ENCODE assay signal across 27 cellular contexts in the genomic region with DNA sequence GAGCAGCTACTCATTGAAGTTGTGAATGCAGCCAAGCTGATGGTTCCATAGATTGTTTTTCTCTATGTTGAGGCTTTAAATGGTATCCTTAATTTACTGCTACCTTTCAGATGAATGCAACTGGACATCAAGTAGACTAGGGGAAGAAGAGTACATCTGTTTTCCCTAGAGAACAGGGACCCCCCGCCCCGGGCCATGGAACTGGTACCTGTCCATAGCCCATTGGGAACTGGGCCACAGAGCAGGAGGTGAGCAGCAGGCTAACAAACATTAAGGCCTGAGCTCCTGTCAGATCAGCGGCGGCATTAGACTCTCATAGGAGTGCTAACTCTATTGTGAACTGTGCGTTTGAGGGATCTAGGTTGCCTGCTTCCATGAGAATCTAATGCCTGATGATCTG.
"Had no signal": no experiment of that assay in that cellular context is flagged by ENCODE, and none has a peak within 500 bp of the region (broad histone marks: within the 10 kb centered on the region; RNA-seq: fewer than 3 reads in every experiment).

No MANE protein-coding gene starts in this region.

- H3K27ac Mint-ChIP-seq: stimulated activated effector memory CD8-positive, alpha-beta T cell treated with anti-CD3 and anti-CD28 coated beads, Interleukin-12 subunit alpha, Interleukin-12 subunit beta, amount 100 ng/mL, for 72 hours; stimulated activated memory B cell treated with anti-CD40 and anti-IgM and Interleukin-4, amounts not matched to agents 10 μg/mL and 1 μg/mL and 100 μg/mL, for 72 hours; stimulated activated naive CD8-positive, alpha-beta T cell treated with anti-CD3 and anti-CD28 coated beads, Interleukin-15, amount 100 ng/mL, for 72 hours; stimulated activated naive CD8-positive, alpha-beta T cell treated with anti-CD3 and anti-CD28 coated beads, Interleukin-15, Interleukin-2, amounts not matched to agents 100 ng/mL and 50 ng/mL, for 24 hours; type B pancreatic cell had no signal

- H3K4me3 Mint-ChIP-seq: stimulated activated effector memory CD8-positive, alpha-beta T cell treated with anti-CD3 and anti-CD28 coated beads, Interleukin-12 subunit alpha, Interleukin-12 subunit beta, amount 100 ng/mL, for 72 hours; stimulated activated memory B cell treated with anti-CD40 and anti-IgM and Interleukin-4, amounts not matched to agents 10 μg/mL and 1 μg/mL and 100 μg/mL, for 72 hours; stimulated activated naive B cell treated with anti-CD40 and anti-IgM and Interleukin-4, amounts not matched to agents 10 μg/mL and 1 μg/mL and 100 μg/mL, for 72 hours; stimulated activated naive CD8-positive, alpha-beta T cell treated with anti-CD3 and anti-CD28 coated beads, Interleukin-15, amount 100 ng/mL, for 72 hours; stimulated activated naive CD8-positive, alpha-beta T cell treated with anti-CD3 and anti-CD28 coated beads, Interleukin-15, Interleukin-2, amounts not matched to agents 100 ng/mL and 50 ng/mL, for 24 hours; type B pancreatic cell had no signal

- DNase-seq: stimulated activated CD4-positive, alpha-beta T cell treated with anti-CD3 and anti-CD28 coated beads, Interleukin-2, amount 100 ng/mL, for 48 hours; stimulated activated CD4-positive, alpha-beta T cell treated with anti-CD3 and anti-CD28 coated beads, Interleukin-4, amount 100 ng/mL, for 1 hour; stimulated activated CD4-positive, alpha-beta T cell treated with anti-CD3 and anti-CD28 coated beads, Interleukin-4, amount 100 ng/mL, for 24 hours; stimulated activated CD4-positive, alpha-beta T cell treated with anti-CD3 and anti-CD28 coated beads, Interleukin-4, amount 100 ng/mL, for 4 hours; stimulated activated CD8-positive, alpha-beta memory T cell treated with anti-CD3 and anti-CD28 coated beads, Interleukin-4, amount 100 ng/mL, for 48 hours; stimulated activated naive B cell treated with anti-CD40 and anti-IgM and Interleukin-4, amounts not matched to agents 10 μg/mL and 1 μg/mL and 100 μg/mL, for 72 hours; stimulated activated naive CD4-positive, alpha-beta T cell; stimulated activated naive CD4-positive, alpha-beta T cell treated with Interleukin-2 at 50 U/mL for 16 hours; stimulated activated naive CD8-positive, alpha-beta T cell treated with anti-CD3 and anti-CD28 coated beads, Interleukin-15, amount 100 ng/mL, for 72 hours; stimulated activated naive CD8-positive, alpha-beta T cell treated with anti-CD3 and anti-CD28 coated beads, Interleukin-15, Interleukin-2, amounts not matched to agents 100 U/mL and 50 U/mL, for 24 hours; stomach; substantia nigra; testis; thyroid gland; tibial artery; transverse colon; upper lobe of left lung; upper lobe of right lung; uterus had no signal

- H3K9me3 ChIP-seq: stomach, suprapubic skin, testis, thoracic aorta, thyroid gland, tibial artery, tibial nerve, transverse colon, upper lobe of left lung, upper lobe of right lung, uterus, vagina had no signal

- H3K4me1 Mint-ChIP-seq: stimulated activated effector memory CD8-positive, alpha-beta T cell treated with anti-CD3 and anti-CD28 coated beads, Interleukin-12 subunit alpha, Interleukin-12 subunit beta, amount 100 ng/mL, for 72 hours; stimulated activated naive CD8-positive, alpha-beta T cell treated with anti-CD3 and anti-CD28 coated beads, Interleukin-15, amount 100 ng/mL, for 72 hours had no signal

- H3K9me3 Mint-ChIP-seq: stimulated activated effector memory CD8-positive, alpha-beta T cell treated with anti-CD3 and anti-CD28 coated beads, Interleukin-12 subunit alpha, Interleukin-12 subunit beta, amount 100 ng/mL, for 72 hours; stimulated activated memory B cell treated with anti-CD40 and anti-IgM and Interleukin-4, amounts not matched to agents 10 μg/mL and 1 μg/mL and 100 μg/mL, for 72 hours; stimulated activated naive B cell treated with anti-CD40 and anti-IgM and Interleukin-4, amounts not matched to agents 10 μg/mL and 1 μg/mL and 100 μg/mL, for 72 hours; stimulated activated naive CD8-positive, alpha-beta T cell treated with anti-CD3 and anti-CD28 coated beads, Interleukin-15, amount 100 ng/mL, for 72 hours; stimulated activated naive CD8-positive, alpha-beta T cell treated with anti-CD3 and anti-CD28 coated beads, Interleukin-15, Interleukin-2, amounts not matched to agents 100 ng/mL and 50 ng/mL, for 24 hours had no signal

- H3K4me1 ChIP-seq: suprapubic skin, tibial artery, transverse colon, upper lobe of left lung, upper lobe of right lung, uterus, vagina had no signal

- H3K36me3 Mint-ChIP-seq: stimulated activated effector memory CD8-positive, alpha-beta T cell treated with anti-CD3 and anti-CD28 coated beads, Interleukin-12 subunit alpha, Interleukin-12 subunit beta, amount 100 ng/mL, for 72 hours; stimulated activated memory B cell treated with anti-CD40 and anti-IgM and Interleukin-4, amounts not matched to agents 10 μg/mL and 1 μg/mL and 100 μg/mL, for 72 hours had no signal

- H3K27ac ChIP-seq: stomach, suprapubic skin, testis, thoracic aorta, thyroid gland, tibial artery, tibial nerve, transverse colon, upper lobe of left lung, upper lobe of right lung, uterus, vagina had no signal

- ATAC-seq: stimulated activated effector memory CD8-positive, alpha-beta T cell treated with anti-CD3 and anti-CD28 coated beads, Interleukin-12 subunit alpha, Interleukin-12 subunit beta, amount 100 ng/mL, for 72 hours; stimulated activated memory B cell treated with anti-CD40 and anti-IgM and Interleukin-4, amounts not matched to agents 10 μg/mL and 1 μg/mL and 100 μg/mL, for 72 hours; stimulated activated naive B cell treated with anti-CD40 and anti-IgM and Interleukin-4, amounts not matched to agents 10 μg/mL and 1 μg/mL and 100 μg/mL, for 72 hours; stimulated activated naive CD8-positive, alpha-beta T cell treated with anti-CD3 and anti-CD28 coated beads, Interleukin-15, amount 100 ng/mL, for 72 hours; stimulated activated naive CD8-positive, alpha-beta T cell treated with anti-CD3 and anti-CD28 coated beads, Interleukin-15, Interleukin-2, amounts not matched to agents 100 U/mL and 50 U/mL, for 24 hours; upper lobe of right lung had no signal

- H3K27me3 Mint-ChIP-seq: stimulated activated memory B cell treated with anti-CD40 and anti-IgM and Interleukin-4, amounts not matched to agents 10 μg/mL and 1 μg/mL and 100 μg/mL, for 72 hours; stimulated activated naive B cell treated with anti-CD40 and anti-IgM and Interleukin-4, amounts not matched to agents 10 μg/mL and 1 μg/mL and 100 μg/mL, for 72 hours; stimulated activated naive CD8-positive, alpha-beta T cell treated with anti-CD3 and anti-CD28 coated beads, Interleukin-15, Interleukin-2, amounts not matched to agents 100 ng/mL and 50 ng/mL, for 24 hours; type B pancreatic cell had no signal

- H3K4me3 ChIP-seq: stomach, suprapubic skin, testis, thoracic aorta, thyroid gland, tibial artery, tibial nerve, transverse colon, upper lobe of left lung, upper lobe of right lung, uterus, vagina had no signal

- H3K27me3 ChIP-seq: stomach, suprapubic skin, testis, thyroid gland, tibial artery, tibial nerve, transverse colon, upper lobe of left lung, upper lobe of right lung, uterus, vagina had no signal

- H3K36me3 ChIP-seq: stomach, suprapubic skin, thoracic aorta, thyroid gland, tibial artery, tibial nerve, transverse colon, upper lobe of left lung, upper lobe of right lung, uterus, vagina had no signal
